Comparison of ENCODE assay signal across 1 cellular context in the genomic region with DNA sequence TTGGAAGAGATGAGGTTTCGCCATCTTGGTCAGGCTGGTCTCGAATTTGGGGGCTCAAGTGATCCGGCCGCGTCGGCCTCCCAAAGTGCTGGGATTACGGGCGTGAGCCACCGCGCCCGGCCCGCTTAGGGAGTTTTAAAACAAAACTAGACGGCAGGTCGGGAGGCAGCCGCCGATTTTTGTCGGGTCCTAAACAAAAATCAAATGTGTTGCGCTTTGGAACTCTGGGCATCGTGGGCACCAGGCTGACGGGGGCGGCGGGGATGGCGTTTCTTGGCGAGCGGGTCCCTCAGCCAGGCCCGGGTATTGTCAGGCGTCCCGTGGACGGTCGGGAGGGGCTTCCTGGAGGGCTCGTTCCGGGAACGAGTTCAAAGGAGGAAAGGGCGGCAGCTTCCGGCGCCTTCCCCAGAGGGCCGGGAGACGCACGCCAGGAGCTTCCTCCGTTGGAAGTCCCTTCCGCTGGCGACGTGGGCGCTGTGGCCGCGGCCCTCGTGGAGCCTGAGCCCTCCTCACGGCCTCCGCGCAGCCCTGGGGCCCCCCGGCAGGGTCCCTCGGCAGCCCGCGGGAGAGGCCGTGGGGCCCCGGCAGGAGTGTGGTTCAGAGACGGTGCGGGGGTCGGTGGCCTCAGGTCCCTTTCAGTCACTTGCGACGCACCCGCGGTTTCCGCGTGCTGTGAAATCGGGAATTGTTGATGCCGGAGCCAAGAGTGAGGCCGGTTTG.
TF ChIP-seq lines count a peak whose summit lies in the region.

No MANE protein-coding gene starts in this region.

TF ChIP-seq in HepG2, 621 proteins besides CTCF, POLR2A, EP300 and RAD21 (continued from another document and continues in another):
- TF ChIP-seq, protein P1, sequence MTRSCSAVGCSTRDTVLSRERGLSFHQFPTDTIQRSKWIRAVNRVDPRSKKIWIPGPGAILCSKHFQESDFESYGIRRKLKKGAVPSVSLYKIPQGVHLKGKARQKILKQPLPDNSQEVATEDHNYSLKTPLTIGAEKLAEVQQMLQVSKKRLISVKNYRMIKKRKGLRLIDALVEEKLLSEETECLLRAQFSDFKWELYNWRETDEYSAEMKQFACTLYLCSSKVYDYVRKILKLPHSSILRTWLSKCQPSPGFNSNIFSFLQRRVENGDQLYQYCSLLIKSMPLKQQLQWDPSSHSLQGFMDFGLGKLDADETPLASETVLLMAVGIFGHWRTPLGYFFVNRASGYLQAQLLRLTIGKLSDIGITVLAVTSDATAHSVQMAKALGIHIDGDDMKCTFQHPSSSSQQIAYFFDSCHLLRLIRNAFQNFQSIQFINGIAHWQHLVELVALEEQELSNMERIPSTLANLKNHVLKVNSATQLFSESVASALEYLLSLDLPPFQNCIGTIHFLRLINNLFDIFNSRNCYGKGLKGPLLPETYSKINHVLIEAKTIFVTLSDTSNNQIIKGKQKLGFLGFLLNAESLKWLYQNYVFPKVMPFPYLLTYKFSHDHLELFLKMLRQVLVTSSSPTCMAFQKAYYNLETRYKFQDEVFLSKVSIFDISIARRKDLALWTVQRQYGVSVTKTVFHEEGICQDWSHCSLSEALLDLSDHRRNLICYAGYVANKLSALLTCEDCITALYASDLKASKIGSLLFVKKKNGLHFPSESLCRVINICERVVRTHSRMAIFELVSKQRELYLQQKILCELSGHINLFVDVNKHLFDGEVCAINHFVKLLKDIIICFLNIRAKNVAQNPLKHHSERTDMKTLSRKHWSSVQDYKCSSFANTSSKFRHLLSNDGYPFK (CRISPR knock-in tag; IDR thresholded peaks at IDR 0.05; ENCODE audit: borderline replicate concordance) = peak; percentile 39; the same call in 1 of the 2 replicates
- no peak for TF ChIP-seq ZNF672 (CRISPR knock-in tag; IDR thresholded peaks at IDR 0.05)
- TF ChIP-seq, protein P2, sequence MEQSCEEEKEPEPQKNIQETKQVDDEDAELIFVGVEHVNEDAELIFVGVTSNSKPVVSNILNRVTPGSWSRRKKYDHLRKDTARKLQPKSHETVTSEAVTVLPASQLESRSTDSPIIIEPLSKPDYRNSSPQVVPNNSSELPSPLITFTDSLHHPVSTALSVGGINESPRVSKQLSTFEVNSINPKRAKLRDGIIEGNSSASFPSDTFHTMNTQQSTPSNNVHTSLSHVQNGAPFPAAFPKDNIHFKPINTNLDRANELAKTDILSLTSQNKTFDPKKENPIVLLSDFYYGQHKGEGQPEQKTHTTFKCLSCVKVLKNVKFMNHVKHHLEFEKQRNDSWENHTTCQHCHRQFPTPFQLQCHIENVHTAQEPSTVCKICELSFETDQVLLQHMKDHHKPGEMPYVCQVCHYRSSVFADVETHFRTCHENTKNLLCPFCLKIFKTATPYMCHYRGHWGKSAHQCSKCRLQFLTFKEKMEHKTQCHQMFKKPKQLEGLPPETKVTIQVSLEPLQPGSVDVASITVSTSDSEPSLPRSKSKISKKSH (CRISPR knock-in tag; IDR thresholded peaks at IDR 0.05; ENCODE audit: borderline replicate concordance) = no peak
- TF ChIP-seq SALL1 (CRISPR knock-in tag; IDR thresholded peaks at IDR 0.05) = peak; percentile 57
- no peak for TF ChIP-seq ZNF20 (CRISPR knock-in tag; IDR thresholded peaks at IDR 0.05)
- no peak; the same call in 1 of the 2 replicates for TF ChIP-seq FOXO1 (CRISPR knock-in tag; IDR thresholded peaks at IDR 0.05)
- no peak for TF ChIP-seq ZSCAN22 (CRISPR knock-in tag; IDR thresholded peaks at IDR 0.05)
- TF ChIP-seq, protein P3, sequence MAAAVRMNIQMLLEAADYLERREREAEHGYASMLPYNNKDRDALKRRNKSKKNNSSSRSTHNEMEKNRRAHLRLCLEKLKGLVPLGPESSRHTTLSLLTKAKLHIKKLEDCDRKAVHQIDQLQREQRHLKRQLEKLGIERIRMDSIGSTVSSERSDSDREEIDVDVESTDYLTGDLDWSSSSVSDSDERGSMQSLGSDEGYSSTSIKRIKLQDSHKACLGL (CRISPR knock-in tag; IDR thresholded peaks at IDR 0.05) = no peak
- TF ChIP-seq NCOR1 (IDR thresholded peaks at IDR 0.05; ENCODE audit: borderline replicate concordance, low read length) = no peak
- no peak for TF ChIP-seq RCOR2 (CRISPR knock-in tag; IDR thresholded peaks at IDR 0.05)
- no peak for TF ChIP-seq RARG (CRISPR knock-in tag; IDR thresholded peaks at IDR 0.05; ENCODE audit: low read depth)
- no peak for TF ChIP-seq ZNF619 (CRISPR knock-in tag; IDR thresholded peaks at IDR 0.05)
- no peak for TF ChIP-seq ZNF766 (CRISPR knock-in tag; IDR thresholded peaks at IDR 0.05; ENCODE audit: borderline replicate concordance)
- no peak for TF ChIP-seq SP140L (CRISPR knock-in tag; IDR thresholded peaks at IDR 0.05; ENCODE audit: borderline replicate concordance)
- TF ChIP-seq ZNF253 (CRISPR knock-in tag; IDR thresholded peaks at IDR 0.05; ENCODE audit: borderline replicate concordance) = no peak
- TF ChIP-seq WIZ (CRISPR knock-in tag; IDR thresholded peaks at IDR 0.05) = no peak
- no peak for TF ChIP-seq ZNF839 (CRISPR knock-in tag; IDR thresholded peaks at IDR 0.05; ENCODE audit: borderline replicate concordance)
- TF ChIP-seq, protein P4, sequence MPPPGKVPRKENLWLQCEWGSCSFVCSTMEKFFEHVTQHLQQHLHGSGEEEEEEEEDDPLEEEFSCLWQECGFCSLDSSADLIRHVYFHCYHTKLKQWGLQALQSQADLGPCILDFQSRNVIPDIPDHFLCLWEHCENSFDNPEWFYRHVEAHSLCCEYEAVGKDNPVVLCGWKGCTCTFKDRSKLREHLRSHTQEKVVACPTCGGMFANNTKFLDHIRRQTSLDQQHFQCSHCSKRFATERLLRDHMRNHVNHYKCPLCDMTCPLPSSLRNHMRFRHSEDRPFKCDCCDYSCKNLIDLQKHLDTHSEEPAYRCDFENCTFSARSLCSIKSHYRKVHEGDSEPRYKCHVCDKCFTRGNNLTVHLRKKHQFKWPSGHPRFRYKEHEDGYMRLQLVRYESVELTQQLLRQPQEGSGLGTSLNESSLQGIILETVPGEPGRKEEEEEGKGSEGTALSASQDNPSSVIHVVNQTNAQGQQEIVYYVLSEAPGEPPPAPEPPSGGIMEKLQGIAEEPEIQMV (CRISPR knock-in tag; IDR thresholded peaks at IDR 0.05; ENCODE audit: low read depth) = no peak
- TF ChIP-seq, protein P5, sequence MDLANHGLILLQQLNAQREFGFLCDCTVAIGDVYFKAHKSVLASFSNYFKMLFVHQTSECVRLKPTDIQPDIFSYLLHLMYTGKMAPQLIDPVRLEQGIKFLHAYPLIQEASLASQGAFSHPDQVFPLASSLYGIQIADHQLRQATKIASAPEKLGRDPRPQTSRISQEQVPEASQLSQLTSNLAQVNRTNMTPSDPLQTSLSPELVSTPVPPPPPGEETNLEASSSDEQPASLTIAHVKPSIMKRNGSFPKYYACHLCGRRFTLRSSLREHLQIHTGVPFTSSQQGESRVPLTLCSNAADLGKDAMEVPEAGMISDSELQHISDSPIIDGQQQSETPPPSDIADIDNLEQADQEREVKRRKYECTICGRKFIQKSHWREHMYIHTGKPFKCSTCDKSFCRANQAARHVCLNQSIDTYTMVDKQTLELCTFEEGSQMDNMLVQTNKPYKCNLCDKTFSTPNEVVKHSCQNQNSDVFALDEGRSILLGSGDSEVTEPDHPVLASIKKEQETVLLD (CRISPR knock-in tag; IDR thresholded peaks at IDR 0.05; ENCODE audit: low read depth) = peak; percentile 45; the same call in 1 of the 2 replicates
- TF ChIP-seq ZBTB20 (CRISPR knock-in tag; IDR thresholded peaks at IDR 0.05; ENCODE audit: borderline replicate concordance, low read depth) = no peak
- no peak for TF ChIP-seq HNF4A (CRISPR knock-in tag; IDR thresholded peaks at IDR 0.05)
- TF ChIP-seq ZBTB3 (CRISPR knock-in tag; IDR thresholded peaks at IDR 0.05; ENCODE audit: borderline replicate concordance, low read depth) = 0 out of 2 replicates have a peak, but pooled peaks have one; percentile 37
- TF ChIP-seq JUN (CRISPR knock-in tag; IDR thresholded peaks at IDR 0.05) = no peak
- TF ChIP-seq ZNF841 (CRISPR knock-in tag; IDR thresholded peaks at IDR 0.05; ENCODE audit: borderline replicate concordance) = no peak
- TF ChIP-seq IRF2 (CRISPR knock-in tag; IDR thresholded peaks at IDR 0.05) = peak; percentile 45; the same call in 1 of the 2 replicates
- no peak for TF ChIP-seq ZFP37 (CRISPR knock-in tag; IDR thresholded peaks at IDR 0.05; ENCODE audit: borderline replicate concordance)
- peak; percentile 11; the same call in 1 of the 2 replicates for TF ChIP-seq IRX3 (CRISPR knock-in tag; IDR thresholded peaks at IDR 0.05; ENCODE audit: borderline replicate concordance, low read depth)
- no peak for TF ChIP-seq NR2F6 (IDR thresholded peaks at IDR 0.05)
- TF ChIP-seq NR2F6 (CRISPR knock-in tag; IDR thresholded peaks at IDR 0.05) = peak; percentile 26; the same call in 1 of the 2 replicates
- TF ChIP-seq TSC22D2 (CRISPR knock-in tag; IDR thresholded peaks at IDR 0.05; ENCODE audit: borderline replicate concordance) = peak; percentile 67; the same call in 1 of the 2 replicates
- TF ChIP-seq, protein P6, sequence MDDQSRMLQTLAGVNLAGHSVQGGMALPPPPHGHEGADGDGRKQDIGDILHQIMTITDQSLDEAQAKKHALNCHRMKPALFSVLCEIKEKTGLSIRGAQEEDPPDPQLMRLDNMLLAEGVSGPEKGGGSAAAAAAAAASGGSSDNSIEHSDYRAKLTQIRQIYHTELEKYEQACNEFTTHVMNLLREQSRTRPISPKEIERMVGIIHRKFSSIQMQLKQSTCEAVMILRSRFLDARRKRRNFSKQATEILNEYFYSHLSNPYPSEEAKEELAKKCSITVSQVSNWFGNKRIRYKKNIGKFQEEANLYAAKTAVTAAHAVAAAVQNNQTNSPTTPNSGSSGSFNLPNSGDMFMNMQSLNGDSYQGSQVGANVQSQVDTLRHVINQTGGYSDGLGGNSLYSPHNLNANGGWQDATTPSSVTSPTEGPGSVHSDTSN (CRISPR knock-in tag; IDR thresholded peaks at IDR 0.05; ENCODE audit: borderline replicate concordance) = no peak; the same call in 1 of the 2 replicates
- no peak for TF ChIP-seq HHEX (CRISPR knock-in tag; IDR thresholded peaks at IDR 0.05)
- TF ChIP-seq ZNF878 (CRISPR knock-in tag; IDR thresholded peaks at IDR 0.05) = no peak
- peak; percentile 38; the same call in 1 of the 2 replicates for TF ChIP-seq ZNF782 (CRISPR knock-in tag; IDR thresholded peaks at IDR 0.05; ENCODE audit: borderline replicate concordance)
- no peak for TF ChIP-seq ZFP36L1 (CRISPR knock-in tag; IDR thresholded peaks at IDR 0.05)
- TF ChIP-seq, protein P7, sequence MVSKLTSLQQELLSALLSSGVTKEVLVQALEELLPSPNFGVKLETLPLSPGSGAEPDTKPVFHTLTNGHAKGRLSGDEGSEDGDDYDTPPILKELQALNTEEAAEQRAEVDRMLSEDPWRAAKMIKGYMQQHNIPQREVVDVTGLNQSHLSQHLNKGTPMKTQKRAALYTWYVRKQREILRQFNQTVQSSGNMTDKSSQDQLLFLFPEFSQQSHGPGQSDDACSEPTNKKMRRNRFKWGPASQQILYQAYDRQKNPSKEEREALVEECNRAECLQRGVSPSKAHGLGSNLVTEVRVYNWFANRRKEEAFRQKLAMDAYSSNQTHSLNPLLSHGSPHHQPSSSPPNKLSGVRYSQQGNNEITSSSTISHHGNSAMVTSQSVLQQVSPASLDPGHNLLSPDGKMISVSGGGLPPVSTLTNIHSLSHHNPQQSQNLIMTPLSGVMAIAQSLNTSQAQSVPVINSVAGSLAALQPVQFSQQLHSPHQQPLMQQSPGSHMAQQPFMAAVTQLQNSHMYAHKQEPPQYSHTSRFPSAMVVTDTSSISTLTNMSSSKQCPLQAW (CRISPR knock-in tag; IDR thresholded peaks at IDR 0.05) = peak; percentile 20
- TF ChIP-seq ZNF709 (CRISPR knock-in tag; IDR thresholded peaks at IDR 0.05) = 0 out of 2 replicates have a peak, but pooled peaks have one; percentile 51
- TF ChIP-seq ZNF749 (CRISPR knock-in tag; IDR thresholded peaks at IDR 0.05; ENCODE audit: borderline replicate concordance) = no peak
- TF ChIP-seq IKZF1 (IDR thresholded peaks at IDR 0.05) = no peak
- TF ChIP-seq, protein P8, sequence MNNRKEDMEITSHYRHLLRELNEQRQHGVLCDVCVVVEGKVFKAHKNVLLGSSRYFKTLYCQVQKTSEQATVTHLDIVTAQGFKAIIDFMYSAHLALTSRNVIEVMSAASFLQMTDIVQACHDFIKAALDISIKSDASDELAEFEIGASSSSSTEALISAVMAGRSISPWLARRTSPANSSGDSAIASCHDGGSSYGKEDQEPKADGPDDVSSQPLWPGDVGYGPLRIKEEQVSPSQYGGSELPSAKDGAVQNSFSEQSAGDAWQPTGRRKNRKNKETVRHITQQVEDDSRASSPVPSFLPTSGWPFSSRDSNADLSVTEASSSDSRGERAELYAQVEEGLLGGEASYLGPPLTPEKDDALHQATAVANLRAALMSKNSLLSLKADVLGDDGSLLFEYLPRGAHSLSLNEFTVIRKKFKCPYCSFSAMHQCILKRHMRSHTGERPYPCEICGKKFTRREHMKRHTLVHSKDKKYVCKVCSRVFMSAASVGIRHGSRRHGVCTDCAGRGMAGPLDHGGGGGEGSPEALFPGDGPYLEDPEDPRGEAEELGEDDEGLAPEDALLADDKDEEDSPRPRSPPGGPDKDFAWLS (CRISPR knock-in tag; IDR thresholded peaks at IDR 0.05; ENCODE audit: borderline replicate concordance) = no peak
- TF ChIP-seq CHCHD3 (CRISPR knock-in tag; IDR thresholded peaks at IDR 0.05) = 0 out of 2 replicates have a peak, but pooled peaks have one; percentile 30
- TF ChIP-seq ZNF296 (CRISPR knock-in tag; conservative IDR thresholded peaks at IDR 0.05) = no peak
- no peak for TF ChIP-seq FOSL1 (CRISPR knock-in tag; IDR thresholded peaks at IDR 0.05; ENCODE audit: borderline replicate concordance)
- TF ChIP-seq PRMT3 (CRISPR knock-in tag; IDR thresholded peaks at IDR 0.05; ENCODE audit: borderline replicate concordance, low read depth) = no peak
- no peak for TF ChIP-seq ZNF343 (CRISPR knock-in tag; IDR thresholded peaks at IDR 0.05)
- TF ChIP-seq, protein P9, sequence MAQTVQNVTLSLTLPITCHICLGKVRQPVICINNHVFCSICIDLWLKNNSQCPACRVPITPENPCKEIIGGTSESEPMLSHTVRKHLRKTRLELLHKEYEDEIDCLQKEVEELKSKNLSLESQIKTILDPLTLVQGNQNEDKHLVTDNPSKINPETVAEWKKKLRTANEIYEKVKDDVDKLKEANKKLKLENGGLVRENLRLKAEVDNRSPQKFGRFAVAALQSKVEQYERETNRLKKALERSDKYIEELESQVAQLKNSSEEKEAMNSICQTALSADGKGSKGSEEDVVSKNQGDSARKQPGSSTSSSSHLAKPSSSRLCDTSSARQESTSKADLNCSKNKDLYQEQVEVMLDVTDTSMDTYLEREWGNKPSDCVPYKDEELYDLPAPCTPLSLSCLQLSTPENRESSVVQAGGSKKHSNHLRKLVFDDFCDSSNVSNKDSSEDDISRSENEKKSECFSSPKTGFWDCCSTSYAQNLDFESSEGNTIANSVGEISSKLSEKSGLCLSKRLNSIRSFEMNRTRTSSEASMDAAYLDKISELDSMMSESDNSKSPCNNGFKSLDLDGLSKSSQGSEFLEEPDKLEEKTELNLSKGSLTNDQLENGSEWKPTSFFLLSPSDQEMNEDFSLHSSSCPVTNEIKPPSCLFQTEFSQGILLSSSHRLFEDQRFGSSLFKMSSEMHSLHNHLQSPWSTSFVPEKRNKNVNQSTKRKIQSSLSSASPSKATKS (CRISPR knock-in tag; IDR thresholded peaks at IDR 0.05) = no peak
- TF ChIP-seq ARID2 (CRISPR knock-in tag; IDR thresholded peaks at IDR 0.05; ENCODE audit: borderline replicate concordance) = no peak
- peak; percentile 62 for TF ChIP-seq NR2C2 (CRISPR knock-in tag; IDR thresholded peaks at IDR 0.05; ENCODE audit: borderline replicate concordance)
- TF ChIP-seq NFKB2 (CRISPR knock-in tag; IDR thresholded peaks at IDR 0.05; ENCODE audit: borderline replicate concordance) = 0 out of 2 replicates have a peak, but pooled peaks have one; percentile 60
- 0 out of 2 replicates have a peak, but pooled peaks have one; percentile 34 for TF ChIP-seq CBFB (CRISPR knock-in tag; IDR thresholded peaks at IDR 0.05)
